ENCODE assay signal across 1 cellular context in the genomic region with DNA sequence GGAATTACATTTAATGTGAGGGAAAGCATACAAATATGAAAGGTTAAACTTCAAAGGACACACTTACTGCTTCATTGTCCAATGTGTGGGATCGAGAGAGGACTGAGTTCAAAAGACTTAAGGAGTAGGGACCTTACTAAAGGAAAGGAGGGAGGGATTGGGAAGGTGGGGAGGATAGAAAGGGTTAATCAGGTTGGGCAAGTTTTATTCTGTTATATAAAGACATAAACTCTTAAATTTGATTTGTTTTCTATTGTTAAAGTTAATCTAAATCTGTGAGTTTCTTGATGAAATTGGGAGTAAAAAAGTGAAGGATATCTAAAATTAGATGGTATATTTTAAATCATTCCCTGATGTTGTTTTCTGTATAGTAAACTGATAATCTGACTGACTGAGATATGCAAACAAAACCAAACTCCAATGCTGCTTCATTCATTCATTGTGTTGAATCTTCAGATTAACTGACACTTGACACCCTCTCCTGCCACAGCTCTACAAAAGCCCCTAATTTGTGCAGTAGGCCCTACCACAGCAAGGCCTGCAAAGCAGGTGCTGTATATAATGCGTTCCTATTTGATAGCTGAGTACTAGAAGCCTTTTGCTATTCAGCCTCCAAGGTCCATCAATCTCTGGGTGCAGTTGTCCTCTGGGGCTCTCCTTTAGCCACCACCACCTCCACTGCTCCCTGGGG.
A peak's percentile ranks its signal among the peaks of the same experiment; 100 is the strongest.
TF ChIP-seq lines count a peak whose summit lies in the region.

No MANE protein-coding gene starts in this region.

TF ChIP-seq in HEK293, 187 proteins besides CTCF, POLR2A, EP300 and RAD21 (continued from another document):
- TF ChIP-seq, protein P1, sequence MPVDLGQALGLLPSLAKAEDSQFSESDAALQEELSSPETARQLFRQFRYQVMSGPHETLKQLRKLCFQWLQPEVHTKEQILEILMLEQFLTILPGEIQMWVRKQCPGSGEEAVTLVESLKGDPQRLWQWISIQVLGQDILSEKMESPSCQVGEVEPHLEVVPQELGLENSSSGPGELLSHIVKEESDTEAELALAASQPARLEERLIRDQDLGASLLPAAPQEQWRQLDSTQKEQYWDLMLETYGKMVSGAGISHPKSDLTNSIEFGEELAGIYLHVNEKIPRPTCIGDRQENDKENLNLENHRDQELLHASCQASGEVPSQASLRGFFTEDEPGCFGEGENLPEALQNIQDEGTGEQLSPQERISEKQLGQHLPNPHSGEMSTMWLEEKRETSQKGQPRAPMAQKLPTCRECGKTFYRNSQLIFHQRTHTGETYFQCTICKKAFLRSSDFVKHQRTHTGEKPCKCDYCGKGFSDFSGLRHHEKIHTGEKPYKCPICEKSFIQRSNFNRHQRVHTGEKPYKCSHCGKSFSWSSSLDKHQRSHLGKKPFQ (tag by site-specific recombination; IDR thresholded peaks at IDR 0.05): no peak
- peak; percentile 27; the same call in 1 of the 2 replicates for TF ChIP-seq OSR2 (tag by site-specific recombination; IDR thresholded peaks at IDR 0.05)
- peak; percentile 64; the same call in 1 of the 2 replicates for TF ChIP-seq ZNF24 (tag by site-specific recombination; IDR thresholded peaks at IDR 0.05)
- TF ChIP-seq ZNF138 (tag by site-specific recombination; IDR thresholded peaks at IDR 0.05; ENCODE audit: borderline replicate concordance): no peak
- TF ChIP-seq, protein P2, sequence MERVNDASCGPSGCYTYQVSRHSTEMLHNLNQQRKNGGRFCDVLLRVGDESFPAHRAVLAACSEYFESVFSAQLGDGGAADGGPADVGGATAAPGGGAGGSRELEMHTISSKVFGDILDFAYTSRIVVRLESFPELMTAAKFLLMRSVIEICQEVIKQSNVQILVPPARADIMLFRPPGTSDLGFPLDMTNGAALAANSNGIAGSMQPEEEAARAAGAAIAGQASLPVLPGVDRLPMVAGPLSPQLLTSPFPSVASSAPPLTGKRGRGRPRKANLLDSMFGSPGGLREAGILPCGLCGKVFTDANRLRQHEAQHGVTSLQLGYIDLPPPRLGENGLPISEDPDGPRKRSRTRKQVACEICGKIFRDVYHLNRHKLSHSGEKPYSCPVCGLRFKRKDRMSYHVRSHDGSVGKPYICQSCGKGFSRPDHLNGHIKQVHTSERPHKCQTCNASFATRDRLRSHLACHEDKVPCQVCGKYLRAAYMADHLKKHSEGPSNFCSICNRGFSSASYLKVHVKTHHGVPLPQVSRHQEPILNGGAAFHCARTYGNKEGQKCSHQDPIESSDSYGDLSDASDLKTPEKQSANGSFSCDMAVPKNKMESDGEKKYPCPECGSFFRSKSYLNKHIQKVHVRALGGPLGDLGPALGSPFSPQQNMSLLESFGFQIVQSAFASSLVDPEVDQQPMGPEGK (tag by site-specific recombination; IDR thresholded peaks at IDR 0.05): no peak
- TF ChIP-seq ZNF2 (tag by site-specific recombination; IDR thresholded peaks at IDR 0.05): no peak
- TF ChIP-seq ZNF121 (tag by site-specific recombination; IDR thresholded peaks at IDR 0.05): no peak
- TF ChIP-seq, protein P3, sequence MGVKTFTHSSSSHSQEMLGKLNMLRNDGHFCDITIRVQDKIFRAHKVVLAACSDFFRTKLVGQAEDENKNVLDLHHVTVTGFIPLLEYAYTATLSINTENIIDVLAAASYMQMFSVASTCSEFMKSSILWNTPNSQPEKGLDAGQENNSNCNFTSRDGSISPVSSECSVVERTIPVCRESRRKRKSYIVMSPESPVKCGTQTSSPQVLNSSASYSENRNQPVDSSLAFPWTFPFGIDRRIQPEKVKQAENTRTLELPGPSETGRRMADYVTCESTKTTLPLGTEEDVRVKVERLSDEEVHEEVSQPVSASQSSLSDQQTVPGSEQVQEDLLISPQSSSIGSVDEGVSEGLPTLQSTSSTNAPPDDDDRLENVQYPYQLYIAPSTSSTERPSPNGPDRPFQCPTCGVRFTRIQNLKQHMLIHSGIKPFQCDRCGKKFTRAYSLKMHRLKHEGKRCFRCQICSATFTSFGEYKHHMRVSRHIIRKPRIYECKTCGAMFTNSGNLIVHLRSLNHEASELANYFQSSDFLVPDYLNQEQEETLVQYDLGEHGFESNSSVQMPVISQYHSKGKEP (tag by site-specific recombination; IDR thresholded peaks at IDR 0.05): peak; percentile 34; the same call in 1 of the 2 replicates
- TF ChIP-seq ZNF366 (tag by site-specific recombination; conservative IDR thresholded peaks at IDR 0.05): 0 out of 2 replicates have a peak, but pooled peaks have one; percentile 11
- 0 out of 2 replicates have a peak, but pooled peaks have one; percentile 12 for TF ChIP-seq ZNF335 (tag by site-specific recombination; conservative IDR thresholded peaks at IDR 0.05)
- TF ChIP-seq SP7 (tag by site-specific recombination; IDR thresholded peaks at IDR 0.05): peak; percentile 49; the same call in 1 of the 2 replicates
TF ChIP-seq in HEK293: peak in this region for 7.
